16 cellular contexts compared by ENCODE assay signal in genomic region chr4:14719053-14719452, GRCh38.
DNase-seq lines count a peak whose midpoint lies in the region; ATAC-seq and TF ChIP-seq lines count a peak whose summit lies in the region.
"Had no signal": no experiment of that assay in that cellular context is flagged by ENCODE, and none has a peak within 500 bp of the region (broad histone marks: within the 10 kb centered on the region; RNA-seq: fewer than 3 reads in every experiment).

No MANE protein-coding gene starts in this region.

- H3K4me1 ChIP-seq in right cardiac atrium (ENCODE audit: control insufficient read depth, insufficient read depth, low read length) = no peaks in the 10 kb centered on the region
- H3K4me1 ChIP-seq: SJSA1 had no signal

- no peak for TF ChIP-seq CTCF in astrocyte of the cerebellum (IDR thresholded peaks at IDR 0.05; ENCODE audit: low read depth, low read length, missing control alignments)

- H3K36me3 Mint-ChIP-seq in stimulated activated effector memory CD8-positive, alpha-beta T cell treated with anti-CD3 and anti-CD28 coated beads, Interleukin-12 subunit alpha, Interleukin-12 subunit beta, amount 100 ng/mL, for 72 hours = no peaks in the 10 kb centered on the region
- H3K36me3 Mint-ChIP-seq: brain had no signal

- H3K4me3 ChIP-seq in astrocyte of the cerebellum (ENCODE audit: low read depth, low read length) (no peak overlapping the region), right cardiac atrium (ENCODE audit: low read length) (no peak overlapping the region)
- H3K4me3 ChIP-seq: SJSA1 had no signal

- 48% methylated on average over 3 of the region's 3 CpGs for WGBS in right cardiac atrium

- no peak overlapping the region for H3K4me3 Mint-ChIP-seq in stimulated activated effector memory CD8-positive, alpha-beta T cell treated with anti-CD3 and anti-CD28 coated beads, Interleukin-12 subunit alpha, Interleukin-12 subunit beta, amount 100 ng/mL, for 72 hours
- H3K4me3 Mint-ChIP-seq: activated B cell treated with CpG ODN at 0.5 μM for 24 hours, brain, naive B cell had no signal

- no peak overlapping the region for H3K27ac ChIP-seq in right cardiac atrium (ENCODE audit: low read length)
- H3K27ac ChIP-seq: SJSA1 had no signal

- peaks cover 7% of the 10 kb centered on the region for H3K9me3 Mint-ChIP-seq in stimulated activated effector memory CD8-positive, alpha-beta T cell treated with anti-CD3 and anti-CD28 coated beads, Interleukin-12 subunit alpha, Interleukin-12 subunit beta, amount 100 ng/mL, for 72 hours

- H3K9me3 ChIP-seq in right cardiac atrium (ENCODE audit: control insufficient read depth, low read length) = no peaks in the 10 kb centered on the region
- H3K9me3 ChIP-seq: SJSA1 had no signal

- no peaks in the 10 kb centered on the region for H3K27me3 ChIP-seq in right cardiac atrium (ENCODE audit: control insufficient read depth, insufficient read depth)
- H3K27me3 ChIP-seq: SJSA1 had no signal

- DNase-seq in left ventricle myocardium superior = no peak
- DNase-seq in cardiac septum (ENCODE audit: low spot score) = no peak
- peak; percentile 75 for DNase-seq in astrocyte of the cerebellum (ENCODE audit: low read depth)
- DNase-seq in right cardiac atrium = peak in 2 of 3 donors; percentile 11 to 33
- peak; percentile 54 for DNase-seq in ureter (ENCODE audit: low spot score)
- no peak for DNase-seq in stimulated activated effector memory CD8-positive, alpha-beta T cell treated with anti-CD3 and anti-CD28 coated beads, Interleukin-12 subunit alpha, Interleukin-12 subunit beta, amount 100 ng/mL, for 72 hours (ENCODE audit: low spot score in 2 of 2)
- DNase-seq in NCI-H524 (lab: John Stamatoyannopoulos, UW) = no peak
- DNase-seq: activated B cell treated with CpG ODN at 0.5 μM for 24 hours; activated T-cell treated with anti-CD3 and anti-CD28 coated beads, Interleukin-2, amount 50 U/mL, for 1 hour; DND-41; erythroblast; naive B cell; NCI-H524 treated with DMSO at 0.1 percent for 48 hours had no signal

- intact Hi-C loops in left ventricle myocardium superior (cut with micrococcal nuclease) (no loop called here), cardiac septum (cut with DNase I) (no loop called here), right cardiac atrium (cut with DNase I) (no loop called here)

- in situ Hi-C loops in astrocyte of the cerebellum (cut with HindIII; ENCODE audit: low sequenced_read_pairs) = no loop called here

- peak; percentile 38 for ATAC-seq in left ventricle myocardium superior
- ATAC-seq in right cardiac atrium = peak; percentile 48 to 86
- no peak for ATAC-seq in stimulated activated effector memory CD8-positive, alpha-beta T cell treated with anti-CD3 and anti-CD28 coated beads, Interleukin-12 subunit alpha, Interleukin-12 subunit beta, amount 100 ng/mL, for 72 hours
- no peak for ATAC-seq in GM18861 (IDR thresholded peaks at IDR 0.05; ENCODE audit: unreplicated experiment)

- H3K4me1 Mint-ChIP-seq in stimulated activated effector memory CD8-positive, alpha-beta T cell treated with anti-CD3 and anti-CD28 coated beads, Interleukin-12 subunit alpha, Interleukin-12 subunit beta, amount 100 ng/mL, for 72 hours = no peaks in the 10 kb centered on the region
- H3K4me1 Mint-ChIP-seq: activated B cell treated with CpG ODN at 0.5 μM for 24 hours, naive B cell had no signal

- no peak overlapping the region for H3K27ac Mint-ChIP-seq in stimulated activated effector memory CD8-positive, alpha-beta T cell treated with anti-CD3 and anti-CD28 coated beads, Interleukin-12 subunit alpha, Interleukin-12 subunit beta, amount 100 ng/mL, for 72 hours
- H3K27ac Mint-ChIP-seq: activated B cell treated with CpG ODN at 0.5 μM for 24 hours, brain, naive B cell had no signal

Comparison
In these comparisons a context has a peak if more than half of its experiments do, and no peak if none do; other contexts are left out.
1. DNase-seq: peak in astrocyte of the cerebellum (single experiment), right cardiac atrium (2 of 3) and ureter (single experiment); none in left ventricle myocardium superior (single experiment), cardiac septum (single experiment), stimulated activated effector memory CD8-positive, alpha-beta T cell treated with anti-CD3 and anti-CD28 coated beads, Interleukin-12 subunit alpha, Interleukin-12 subunit beta, amount 100 ng/mL, for 72 hours (0 of 2) and NCI-H524 (0 of 2).
2. ATAC-seq: peak in left ventricle myocardium superior (single experiment) and right cardiac atrium (2 of 2); none in stimulated activated effector memory CD8-positive, alpha-beta T cell treated with anti-CD3 and anti-CD28 coated beads, Interleukin-12 subunit alpha, Interleukin-12 subunit beta, amount 100 ng/mL, for 72 hours (single experiment) and GM18861 (single experiment).